ENCODE assay signal across 24 cellular contexts in the genomic region with DNA sequence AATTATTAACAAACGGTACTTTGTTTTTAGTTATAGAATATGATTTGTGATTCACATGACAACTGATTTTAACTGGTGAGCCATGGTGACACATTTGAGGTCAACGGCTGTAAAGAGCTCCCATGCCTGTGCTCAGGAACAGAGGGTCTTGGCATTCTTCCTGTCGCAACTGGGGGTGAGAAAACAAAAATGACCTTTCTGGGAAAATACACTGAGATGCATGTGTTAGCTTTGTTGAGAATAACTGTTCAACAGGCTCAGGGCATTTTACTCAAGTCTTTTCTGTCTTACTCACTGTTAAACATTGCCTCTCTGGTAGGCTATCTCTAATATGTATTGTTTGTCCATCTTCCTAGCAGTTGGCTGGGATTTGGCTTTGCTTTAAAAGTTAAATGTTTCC. TPM values are rescaled to one million over a fixed set of nuclear protein-coding genes. Genes with fewer than 3 reads are reported as not detected.
"Had no signal": no experiment of that assay in that cellular context is flagged by ENCODE, and none has a peak within 500 bp of the region (broad histone marks: within the 10 kb centered on the region; RNA-seq: fewer than 3 reads in every experiment).

No MANE protein-coding gene starts in this region.

- H3K36me3 ChIP-seq: WERI-Rb-1 had no signal

- H3K4me1 Mint-ChIP-seq: activated CD4-positive, alpha-beta memory T cell treated with anti-CD3 and anti-CD28 coated beads, Interleukin-2, amount 10 ng/mL, durations not matched to agents 7 days and 5 days; activated CD4-positive, alpha-beta T cell treated with anti-CD3 and anti-CD28 coated beads for 36 hours; activated T-helper 17 cell treated with anti-CD3 and anti-CD28 coated beads, Interleukin-2, amount 50 U/mL, for 72 hours had no signal

- H3K4me2 ChIP-seq: SK-N-SH had no signal

- H3K27ac ChIP-seq: WERI-Rb-1 had no signal

- H3K9ac ChIP-seq: SK-N-SH had no signal

- H3K9me3 Mint-ChIP-seq: activated CD4-positive, alpha-beta memory T cell treated with anti-CD3 and anti-CD28 coated beads, Interleukin-2, amount 10 ng/mL, durations not matched to agents 7 days and 5 days; activated naive CD4-positive, alpha-beta T cell treated with anti-CD3 and anti-CD28 coated beads for 36 hours; activated T-helper 17 cell treated with anti-CD3 and anti-CD28 coated beads, Interleukin-2, amount 50 U/mL, for 72 hours had no signal

- H3K27ac Mint-ChIP-seq: activated CD4-positive, alpha-beta memory T cell treated with anti-CD3 and anti-CD28 coated beads, Interleukin-2, amount 10 ng/mL, durations not matched to agents 7 days and 5 days; activated CD4-positive, alpha-beta T cell treated with anti-CD3 and anti-CD28 coated beads for 36 hours; activated naive CD4-positive, alpha-beta T cell treated with anti-CD3 and anti-CD28 coated beads for 36 hours; activated naive CD8-positive, alpha-beta T cell; activated T-helper 17 cell treated with anti-CD3 and anti-CD28 coated beads, Interleukin-2, amount 50 U/mL, for 72 hours had no signal

- H3K4me3 Mint-ChIP-seq: activated CD4-positive, alpha-beta memory T cell treated with anti-CD3 and anti-CD28 coated beads, Interleukin-2, amount 10 ng/mL, durations not matched to agents 7 days and 5 days; activated CD4-positive, alpha-beta T cell treated with anti-CD3 and anti-CD28 coated beads for 36 hours; activated naive CD4-positive, alpha-beta T cell treated with anti-CD3 and anti-CD28 coated beads for 36 hours; activated naive CD8-positive, alpha-beta T cell; activated T-helper 17 cell treated with anti-CD3 and anti-CD28 coated beads, Interleukin-2, amount 50 U/mL, for 72 hours had no signal

- DNase-seq: activated CD4-positive, alpha-beta memory T cell treated with anti-CD3 and anti-CD28 coated beads, Interleukin-2, amount 10 ng/mL, durations not matched to agents 7 days and 5 days; activated CD4-positive, alpha-beta T cell treated with anti-CD3 and anti-CD28 coated beads for 36 hours; activated CD4-positive, alpha-beta T cell treated with anti-CD3 and anti-CD28 coated beads, Interleukin-2, amount 50 U/mL, for 1 hour; activated gamma-delta T cell; activated naive CD4-positive, alpha-beta T cell treated with anti-CD3 and anti-CD28 coated beads for 36 hours; activated T-cell treated with anti-CD3 and anti-CD28 coated beads for 4 hours; activated T-cell treated with anti-CD3 and anti-CD28 coated beads, Interleukin-2, amount 50 U/mL, for 48 hours; amygdala; cerebellar nuclear complex; NCI-H1048; NCI-H1930; NCI-H2171; NCI-H2227 treated with DMSO at 0.1 percent for 48 hours; NCI-H526; NCI-H82; RPMI8226; SK-N-SH; T-helper 1 cell; WERI-Rb-1 had no signal

- H3K27me3 Mint-ChIP-seq: activated CD4-positive, alpha-beta T cell treated with anti-CD3 and anti-CD28 coated beads for 36 hours; activated T-helper 17 cell treated with anti-CD3 and anti-CD28 coated beads, Interleukin-2, amount 50 U/mL, for 72 hours had no signal

- H3K9me3 ChIP-seq: SK-N-SH had no signal

- ATAC-seq: activated CD4-positive, alpha-beta T cell treated with anti-CD3 and anti-CD28 coated beads for 36 hours; activated T-helper 17 cell treated with anti-CD3 and anti-CD28 coated beads, Interleukin-2, amount 50 U/mL, for 72 hours; Panc1; Right ventricle myocardium inferior had no signal

- H3K36me3 Mint-ChIP-seq: activated naive CD8-positive, alpha-beta T cell had no signal

RNA-seq across cellular contexts. Expression of a gene that starts 57.1 kb away (rescaled TPM):
- total RNA-seq: LHCN-M2 had no signal
- polyA plus RNA-seq: SK-N-SH had no signal
